8 cellular contexts compared by ENCODE assay signal in genomic region chr17:79951361-79952264, GRCh38.
A peak's percentile ranks its signal among the peaks of the same experiment; 100 is the strongest.
DNase-seq lines count a peak whose midpoint lies in the region; ATAC-seq lines count a peak whose summit lies in the region.

No MANE protein-coding gene starts in this region.

- peak; percentile 89 for DNase-seq in EH (ENCODE audit: low read depth)
- DNase-seq in SW480 (ENCODE audit: low spot score) = peak; percentile 95
- DNase-seq in hepatic stellate cell (ENCODE audit: low spot score) = peak; percentile 98
- peak; percentile 77 for DNase-seq in renal cortical epithelial cell (ENCODE audit: low read depth)
- DNase-seq in ureter (ENCODE audit: low spot score) = no peak
- no peak for DNase-seq in cortex of kidney (lab: John Stamatoyannopoulos, UW)
- no peak for DNase-seq in activated CD4-positive, alpha-beta T cell treated with anti-CD3 and anti-CD28 coated beads for 4 hours

- no peak for ATAC-seq in HG03565 (IDR thresholded peaks at IDR 0.05; ENCODE audit: unreplicated experiment)

Comparison
In these comparisons a context has a peak if more than half of its experiments do, and no peak if none do; other contexts are left out.
1. DNase-seq: peak in EH (single experiment), SW480 (single experiment), hepatic stellate cell (single experiment) and renal cortical epithelial cell (single experiment); none in ureter (single experiment), cortex of kidney (single experiment) and activated CD4-positive, alpha-beta T cell treated with anti-CD3 and anti-CD28 coated beads for 4 hours (0 of 2).